In genomic region chr3:70808881-70809280, GRCh38 we compare ENCODE assay signal across 8 cellular contexts.
"Had no signal": no experiment of that assay in that cellular context is flagged by ENCODE, and none has a peak within 500 bp of the region (broad histone marks: within the 10 kb centered on the region; RNA-seq: fewer than 3 reads in every experiment).

No MANE protein-coding gene starts in this region.

- FAIRE-seq: H1, H54, HepG2 had no signal

- H3K9me3 ChIP-seq: HAP-1 had no signal

- H2AFZ ChIP-seq: GM23338 had no signal

- H3K4me1 ChIP-seq: HAP-1 had no signal

- DNase-seq: HFFc6 had no signal

- ATAC-seq: GM23338, HCT116, HepG2 had no signal

- H3K4me2 ChIP-seq: GM23338 had no signal

- H3K36me3 ChIP-seq: HAP-1 had no signal

- H3K4me3 ChIP-seq: GM23338, HAP-1 had no signal

- H3K27ac ChIP-seq: HL-60 had no signal
